Comparison of ENCODE assay signal across 20 cellular contexts in the genomic region with DNA sequence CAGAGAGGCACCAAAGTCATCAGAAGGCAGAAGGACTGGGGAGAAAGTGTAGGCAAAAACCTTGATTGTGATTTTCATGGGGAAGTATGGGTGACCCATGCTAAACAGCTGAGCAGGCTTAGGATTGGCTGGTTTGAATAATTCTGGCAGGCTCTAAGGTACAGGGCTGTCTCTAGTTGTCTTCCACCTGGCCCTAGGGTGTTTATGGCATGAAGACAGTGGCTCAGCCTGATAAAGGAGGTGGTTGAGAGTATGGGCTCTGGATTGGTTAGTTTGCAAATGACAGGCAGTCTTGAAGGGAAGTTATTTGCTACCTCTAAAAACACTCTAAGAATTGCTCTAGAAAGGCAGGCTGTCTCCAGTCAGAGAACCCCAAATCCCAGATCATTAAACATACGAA.
"Had no signal": no experiment of that assay in that cellular context is flagged by ENCODE, and none has a peak within 500 bp of the region (broad histone marks: within the 10 kb centered on the region; RNA-seq: fewer than 3 reads in every experiment).

No MANE protein-coding gene starts in this region.

- H3K9me3 Mint-ChIP-seq: activated T-cell treated with anti-CD3 and anti-CD28 coated beads, Interleukin-2, amount 50 U/mL, for 4 hours had no signal

- H3K4me1 ChIP-seq: Peyer's patch had no signal

- DNase-seq: activated CD4-positive, alpha-beta T cell treated with anti-CD3 and anti-CD28 coated beads for 4 hours; activated CD8-positive, alpha-beta T cell treated with anti-CD3 and anti-CD28 coated beads, Interleukin-2, amount 10 ng/mL, durations not matched to agents 7 days and 5 days; activated gamma-delta T cell; activated naive CD4-positive, alpha-beta T cell treated with anti-CD3 and anti-CD28 coated beads for 36 hours; activated T-cell treated with anti-CD3 and anti-CD28 coated beads, Interleukin-2, amount 50 U/mL, for 4 hours; amygdala; brain microvascular endothelial cell; caudate nucleus; KG1; NCI-H1092; NCI-H1417 treated with DMSO at 0.1 percent for 48 hours; NCI-H1694; NCI-H2171 treated with DMSO at 0.1 percent for 48 hours; NCI-H526; NK-92 treated with Interleukin-12 subunit alpha and Interleukin-12 subunit beta, amount 100 ng/mL, for 24 hours; OCI-M1; Peyer's patch; SHP77 treated with DMSO at 0.1 percent for 48 hours had no signal

- H3K27me3 ChIP-seq: brain microvascular endothelial cell, Peyer's patch had no signal

- H3K27me3 Mint-ChIP-seq: activated naive CD8-positive, alpha-beta T cell had no signal

- H3K9me3 ChIP-seq: Peyer's patch had no signal

- H3K27ac Mint-ChIP-seq: activated CD8-positive, alpha-beta T cell treated with anti-CD3 and anti-CD28 coated beads, Interleukin-2, amount 10 ng/mL, durations not matched to agents 7 days and 5 days; activated naive CD4-positive, alpha-beta T cell treated with anti-CD3 and anti-CD28 coated beads for 36 hours; activated naive CD8-positive, alpha-beta T cell; T-helper 1 cell treated with Interleukin-12 subunit alpha and Interleukin-12 subunit beta and Interleukin-4 antibody, amounts not matched to agents 30 μg/mL and 1 μg/mL, for 36 hours had no signal

- H3K4me3 Mint-ChIP-seq: activated CD8-positive, alpha-beta T cell treated with anti-CD3 and anti-CD28 coated beads, Interleukin-2, amount 10 ng/mL, durations not matched to agents 7 days and 5 days; activated naive CD4-positive, alpha-beta T cell treated with anti-CD3 and anti-CD28 coated beads for 36 hours; activated naive CD8-positive, alpha-beta T cell; activated T-cell treated with anti-CD3 and anti-CD28 coated beads, Interleukin-2, amount 50 U/mL, for 4 hours; T-helper 1 cell treated with Interleukin-12 subunit alpha and Interleukin-12 subunit beta and Interleukin-4 antibody, amounts not matched to agents 30 μg/mL and 1 μg/mL, for 36 hours had no signal

- H3K27ac ChIP-seq: brain microvascular endothelial cell, Peyer's patch had no signal

- ATAC-seq: activated CD8-positive, alpha-beta T cell treated with anti-CD3 and anti-CD28 coated beads, Interleukin-2, amount 10 ng/mL, durations not matched to agents 7 days and 5 days had no signal

- H3K36me3 ChIP-seq: brain microvascular endothelial cell, Peyer's patch had no signal

- H3K4me3 ChIP-seq: Peyer's patch had no signal
